In genomic region chr2:31108887-31109286, GRCh38 we compare ENCODE assay signal across 13 cellular contexts.
"Had no signal": no experiment of that assay in that cellular context is flagged by ENCODE, and none has a peak within 500 bp of the region (broad histone marks: within the 10 kb centered on the region; RNA-seq: fewer than 3 reads in every experiment).

No MANE protein-coding gene starts in this region.

- DNase-seq: activated B cell treated with CpG ODN at 0.5 μM for 24 hours; activated effector memory CD4-positive, alpha-beta T cell treated with Interleukin-2 at 50 U/mL for 16 hours; activated T-cell treated with anti-CD3 and anti-CD28 coated beads, Interleukin-2, amount 50 U/mL, for 1 hour; amniotic stem cell; body of pancreas; effector memory CD8-positive, alpha-beta T cell; mesendoderm; small intestine; tibial artery; uterus had no signal

- H3K27ac ChIP-seq: body of pancreas, epithelial cell of prostate, parathyroid adenoma, tibial artery, uterus had no signal

- H3K4me3 ChIP-seq: body of pancreas, tibial artery, uterus had no signal

- H3K27me3 ChIP-seq: body of pancreas, uterus had no signal

- H3K79me2 ChIP-seq: parathyroid adenoma had no signal

- H2AFZ ChIP-seq: parathyroid adenoma had no signal

- H3K4me1 ChIP-seq: body of pancreas, parathyroid adenoma, tibial artery, uterus had no signal

- H3K36me3 ChIP-seq: tibial artery, uterus had no signal

- FAIRE-seq: small intestine, TTC549 had no signal

- H3K9ac ChIP-seq: parathyroid adenoma had no signal

- H3K9me3 ChIP-seq: body of pancreas, tibial artery, uterus had no signal
